8 cellular contexts compared by ENCODE assay signal in the genomic region with DNA sequence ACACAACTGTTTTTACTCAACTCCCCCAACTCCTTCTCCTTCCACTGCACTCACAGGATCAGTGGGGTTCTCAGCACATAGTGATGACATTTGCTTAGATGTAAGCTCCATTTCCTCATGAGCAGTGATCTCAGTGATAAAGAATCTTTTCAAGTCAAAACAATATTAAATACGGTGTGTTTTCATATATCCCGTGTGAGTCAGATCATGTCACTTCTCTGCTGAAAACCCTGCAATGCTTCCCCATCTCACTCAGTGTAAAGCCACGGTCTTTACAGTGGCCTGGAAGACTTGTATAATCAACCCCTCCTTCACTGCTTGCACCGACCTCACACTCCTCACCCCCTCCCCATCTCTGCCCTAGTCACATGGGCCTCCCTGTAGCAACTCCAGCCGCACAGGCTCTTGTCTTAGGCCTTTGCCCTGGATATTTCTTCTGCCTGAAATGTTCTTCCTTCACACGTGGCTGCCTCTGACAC.
DNase-seq lines count a peak whose midpoint lies in the region; ATAC-seq and TF ChIP-seq lines count a peak whose summit lies in the region.

No MANE protein-coding gene starts in this region.

- H3K36me3 ChIP-seq in DND-41 (ENCODE audit: insufficient read depth, low read length) (no peaks in the 10 kb centered on the region), SJCRH30 (no peaks in the 10 kb centered on the region)

- no peak overlapping the region for H2AFZ ChIP-seq in DND-41 (ENCODE audit: low read depth, low read length)

- H3K27ac ChIP-seq in DND-41 (ENCODE audit: low read length) (no peak overlapping the region), SJCRH30 (peak overlapping the region; percentile 23; the same call in 1 of the 2 replicates)

- no peak for DNase-seq in DND-41
- peak; percentile 41 to 48 for DNase-seq in SJCRH30
- peak; percentile 77 for DNase-seq in fibroblast of gingiva (ENCODE audit: low read depth)
- peak; percentile 93 for DNase-seq in non-pigmented ciliary epithelial cell (ENCODE audit: low read depth)
- DNase-seq in ureter (ENCODE audit: low spot score) = no peak

- H3K27me3 ChIP-seq in DND-41 (ENCODE audit: insufficient read depth, low read length, poor library complexity) = no peaks in the 10 kb centered on the region
- H3K27me3 ChIP-seq in SJCRH30 = no peaks in the 10 kb centered on the region

- TF ChIP-seq CTCF in DND-41 (IDR thresholded peaks at IDR 0.05; ENCODE audit: borderline replicate concordance, extremely low read depth, low read length, poor library complexity, severe bottlenecking) = no peak

- no peak overlapping the region for H3K4me2 ChIP-seq in DND-41 (ENCODE audit: insufficient read depth, low read length)

- H3K4me3 ChIP-seq in DND-41 (ENCODE audit: low read depth in 1 of 2, low read length in 2 of 2) (no peak overlapping the region), SJCRH30 (peak overlapping the region; percentile 2; the same call in 1 of the 2 replicates)

- ATAC-seq in DND-41 (ENCODE audit: insufficient read depth, low read depth) (peak; percentile 37; the same call in 1 of the 3 replicates), HG03565 (IDR thresholded peaks at IDR 0.05; ENCODE audit: unreplicated experiment) (no peak), HG03571 (IDR thresholded peaks at IDR 0.05; ENCODE audit: unreplicated experiment) (no peak), GM19023 (IDR thresholded peaks at IDR 0.05; ENCODE audit: unreplicated experiment) (no peak)

- H3K9me3 ChIP-seq in DND-41 (ENCODE audit: insufficient read depth, low read length, severe bottlenecking) (no peaks in the 10 kb centered on the region), SJCRH30 (replicated peaks) (no peaks in the 10 kb centered on the region)

- H3K4me1 ChIP-seq in DND-41 (ENCODE audit: insufficient read depth, low read length) = no peaks in the 10 kb centered on the region
- H3K4me1 ChIP-seq in SJCRH30 = peaks cover 16% of the 10 kb centered on the region

- no peak overlapping the region for H3K9ac ChIP-seq in DND-41 (ENCODE audit: low read depth, low read length)

- H3K79me2 ChIP-seq in DND-41 (ENCODE audit: insufficient read depth, low read length) = no peaks in the 10 kb centered on the region

- no peaks in the 10 kb centered on the region for H4K20me1 ChIP-seq in DND-41 (ENCODE audit: insufficient read depth, low read length)

Comparison
In these comparisons a context has a peak if more than half of its experiments do, and no peak if none do; other contexts are left out.
1. DNase-seq: peak in SJCRH30 (2 of 2), fibroblast of gingiva (single experiment) and non-pigmented ciliary epithelial cell (single experiment); none in DND-41 (single experiment) and ureter (single experiment).